ENCODE assay signal across 23 cellular contexts in genomic region chr13:108702171-108702570, GRCh38.
"Had no signal": no experiment of that assay in that cellular context is flagged by ENCODE, and none has a peak within 500 bp of the region (broad histone marks: within the 10 kb centered on the region; RNA-seq: fewer than 3 reads in every experiment).

No MANE protein-coding gene starts in this region.

- H3K27ac Mint-ChIP-seq: mesothelial cell of epicardium; naive B cell; naive thymus-derived CD8-positive, alpha-beta T cell had no signal

- H3K36me3 Mint-ChIP-seq: mesothelial cell of epicardium had no signal

- H3K27me3 Mint-ChIP-seq: naive B cell had no signal

- H3K27me3 ChIP-seq: esophagus muscularis mucosa, foreskin keratinocyte, gastroesophageal sphincter, heart left ventricle, hepatocyte, left lung had no signal

- ATAC-seq: foreskin keratinocyte; gastroesophageal sphincter; heart left ventricle; left cardiac atrium; left lung; left ventricle myocardium superior; lower lobe of right lung; mucosa of descending colon; naive thymus-derived CD8-positive, alpha-beta T cell had no signal

- H3K36me3 ChIP-seq: esophagus muscularis mucosa, gastroesophageal sphincter, heart left ventricle, left lung, lower lobe of right lung had no signal

- H2AFZ ChIP-seq: hepatocyte had no signal

- H3K4me3 ChIP-seq: coronary artery, dorsolateral prefrontal cortex, esophagus muscularis mucosa, gastroesophageal sphincter, heart left ventricle, hepatocyte, left lung, lower lobe of right lung, mucosa of descending colon had no signal

- H3K4me3 Mint-ChIP-seq: mesothelial cell of epicardium; naive B cell; naive thymus-derived CD8-positive, alpha-beta T cell had no signal

- FAIRE-seq: endothelial cell of umbilical vein, frontal cortex, keratinocyte had no signal

- DNase-seq: dermis blood vessel endothelial cell; dorsolateral prefrontal cortex; effector CD4-positive, alpha-beta T cell; effector memory CD4-positive, alpha-beta T cell; foreskin keratinocyte; heart left ventricle; hypothalamus; left cardiac atrium; left lung; left ventricle myocardium superior; lower lobe of right lung; mesenchymal stem cell; mucosa of descending colon; naive B cell; naive thymus-derived CD8-positive, alpha-beta T cell had no signal

- H3K4me1 ChIP-seq: foreskin keratinocyte, gastroesophageal sphincter, heart left ventricle, left lung, lower lobe of right lung had no signal

- H3K4me1 Mint-ChIP-seq: mesothelial cell of epicardium; naive B cell; naive thymus-derived CD8-positive, alpha-beta T cell had no signal

- H3K4me2 ChIP-seq: hepatocyte had no signal

- H3K79me2 ChIP-seq: hepatocyte had no signal

- H3K27ac ChIP-seq: coronary artery, dorsolateral prefrontal cortex, esophagus muscularis mucosa, foreskin keratinocyte, gastroesophageal sphincter, heart left ventricle, hepatocyte, left lung, lower lobe of right lung had no signal
